8 cellular contexts compared by ENCODE assay signal in the genomic region with DNA sequence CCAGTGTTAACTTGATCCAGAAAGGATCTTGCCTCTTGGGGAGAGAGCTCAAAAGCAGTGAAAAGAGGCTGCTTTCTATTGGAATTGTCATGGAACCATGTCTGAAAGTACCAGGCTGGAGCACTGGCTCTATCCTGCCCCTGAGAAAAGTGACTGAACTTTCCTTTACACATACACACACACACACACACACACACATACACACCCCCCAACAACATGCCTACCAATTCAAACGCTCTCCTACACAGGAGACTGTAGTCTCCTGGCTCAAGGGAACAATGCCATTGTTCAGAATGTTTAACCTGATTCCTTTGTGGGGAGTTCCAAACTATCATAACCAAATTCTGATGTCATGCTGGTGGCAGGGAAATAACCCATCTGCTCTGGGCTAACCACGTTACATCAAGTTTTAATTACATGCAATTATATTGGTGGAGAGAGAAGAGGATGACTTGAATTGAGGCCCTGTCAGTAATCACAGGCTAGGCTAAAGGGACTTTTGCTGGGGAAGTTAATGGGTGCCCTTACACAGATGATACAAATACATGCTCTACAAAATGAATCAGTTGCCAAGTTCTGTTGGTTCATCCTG. TPM values are rescaled to one million over a fixed set of nuclear protein-coding genes. Genes with fewer than 3 reads are reported as not detected.
A peak's percentile ranks its signal among the peaks of the same experiment; 100 is the strongest.
DNase-seq lines count a peak whose midpoint lies in the region; ATAC-seq lines count a peak whose summit lies in the region.

No MANE protein-coding gene starts in this region.

- peaks cover 46% of the 10 kb centered on the region for H3K4me1 Mint-ChIP-seq in activated T-cell treated with anti-CD3 and anti-CD28 coated beads, Interleukin-2, amount 50 U/mL, for 72 hours (ENCODE audit: low read depth)
- H3K4me1 Mint-ChIP-seq in T-helper 1 cell treated with Interleukin-12 subunit alpha and Interleukin-12 subunit beta and Interleukin-4 antibody, amounts not matched to agents 30 μg/mL and 1 μg/mL, for 36 hours (ENCODE audit: low read depth): peaks cover 29% of the 10 kb centered on the region
- H3K4me1 Mint-ChIP-seq in stimulated activated effector memory CD8-positive, alpha-beta T cell treated with anti-CD3 and anti-CD28 coated beads, Interleukin-12 subunit alpha, Interleukin-12 subunit beta, amount 100 ng/mL, for 72 hours: peaks cover 42% of the 10 kb centered on the region

- peak; percentile 55 to 62 for DNase-seq in activated T-cell treated with anti-CD3 and anti-CD28 coated beads, Interleukin-2, amount 50 U/mL, for 72 hours
- DNase-seq in activated T-cell treated with anti-CD3 and anti-CD28 coated beads for 4 hours: no peak
- peak in 1 of 2 donors; percentile 71 for DNase-seq in stimulated activated effector memory CD8-positive, alpha-beta T cell treated with anti-CD3 and anti-CD28 coated beads, Interleukin-12 subunit alpha, Interleukin-12 subunit beta, amount 100 ng/mL, for 72 hours (ENCODE audit: low spot score in 2 of 2)
- no peak for DNase-seq in NCI-H82 (lab: John Stamatoyannopoulos, UW)
- DNase-seq in SHP77 (lab: John Stamatoyannopoulos, UW): no peak
- no peak for DNase-seq in UCSD-AML1 (lab: John Stamatoyannopoulos, UW; ENCODE audit: unreplicated experiment)

- peaks cover 1 to 5% of the 10 kb centered on the region in 2 donors for H3K9me3 Mint-ChIP-seq in activated T-cell treated with anti-CD3 and anti-CD28 coated beads, Interleukin-2, amount 50 U/mL, for 72 hours
- peaks cover 13% of the 10 kb centered on the region for H3K9me3 Mint-ChIP-seq in T-helper 1 cell treated with Interleukin-12 subunit alpha and Interleukin-12 subunit beta and Interleukin-4 antibody, amounts not matched to agents 30 μg/mL and 1 μg/mL, for 36 hours
- H3K9me3 Mint-ChIP-seq in stimulated activated effector memory CD8-positive, alpha-beta T cell treated with anti-CD3 and anti-CD28 coated beads, Interleukin-12 subunit alpha, Interleukin-12 subunit beta, amount 100 ng/mL, for 72 hours: no peaks in the 10 kb centered on the region

- peak overlapping the region; percentile 65 for H3K4me3 Mint-ChIP-seq in activated T-cell treated with anti-CD3 and anti-CD28 coated beads, Interleukin-2, amount 50 U/mL, for 72 hours
- peak overlapping the region; percentile 49 for H3K4me3 Mint-ChIP-seq in T-helper 1 cell treated with Interleukin-12 subunit alpha and Interleukin-12 subunit beta and Interleukin-4 antibody, amounts not matched to agents 30 μg/mL and 1 μg/mL, for 36 hours
- H3K4me3 Mint-ChIP-seq in stimulated activated effector memory CD8-positive, alpha-beta T cell treated with anti-CD3 and anti-CD28 coated beads, Interleukin-12 subunit alpha, Interleukin-12 subunit beta, amount 100 ng/mL, for 72 hours: peak overlapping the region; percentile 52

- H3K27ac Mint-ChIP-seq in activated T-cell treated with anti-CD3 and anti-CD28 coated beads, Interleukin-2, amount 50 U/mL, for 72 hours: peak overlapping the region; percentile 79
- H3K27ac Mint-ChIP-seq in T-helper 1 cell treated with Interleukin-12 subunit alpha and Interleukin-12 subunit beta and Interleukin-4 antibody, amounts not matched to agents 30 μg/mL and 1 μg/mL, for 36 hours: peak overlapping the region; percentile 91
- peak overlapping the region; percentile 93 for H3K27ac Mint-ChIP-seq in stimulated activated effector memory CD8-positive, alpha-beta T cell treated with anti-CD3 and anti-CD28 coated beads, Interleukin-12 subunit alpha, Interleukin-12 subunit beta, amount 100 ng/mL, for 72 hours

- H3K36me3 Mint-ChIP-seq in activated T-cell treated with anti-CD3 and anti-CD28 coated beads, Interleukin-2, amount 50 U/mL, for 72 hours (ENCODE audit: insufficient read depth in 2 of 2): peaks cover 2% of the 10 kb centered on the region in 2 donors
- peaks cover 7% of the 10 kb centered on the region for H3K36me3 Mint-ChIP-seq in T-helper 1 cell treated with Interleukin-12 subunit alpha and Interleukin-12 subunit beta and Interleukin-4 antibody, amounts not matched to agents 30 μg/mL and 1 μg/mL, for 36 hours (ENCODE audit: low read depth)
- no peaks in the 10 kb centered on the region for H3K36me3 Mint-ChIP-seq in stimulated activated effector memory CD8-positive, alpha-beta T cell treated with anti-CD3 and anti-CD28 coated beads, Interleukin-12 subunit alpha, Interleukin-12 subunit beta, amount 100 ng/mL, for 72 hours

- ATAC-seq in activated T-cell treated with anti-CD3 and anti-CD28 coated beads, Interleukin-2, amount 50 U/mL, for 72 hours (replicated peaks in 1 of 2): peak; percentile 92 to 94
- peak; percentile 59 for ATAC-seq in HG02798 (IDR thresholded peaks at IDR 0.05; ENCODE audit: poor library complexity, unreplicated experiment)
- ATAC-seq in stimulated activated effector memory CD8-positive, alpha-beta T cell treated with anti-CD3 and anti-CD28 coated beads, Interleukin-12 subunit alpha, Interleukin-12 subunit beta, amount 100 ng/mL, for 72 hours: peak; percentile 95

- H3K27me3 Mint-ChIP-seq in activated T-cell treated with anti-CD3 and anti-CD28 coated beads, Interleukin-2, amount 50 U/mL, for 72 hours (ENCODE audit: low read depth): no peaks in the 10 kb centered on the region
- no peaks in the 10 kb centered on the region for H3K27me3 Mint-ChIP-seq in T-helper 1 cell treated with Interleukin-12 subunit alpha and Interleukin-12 subunit beta and Interleukin-4 antibody, amounts not matched to agents 30 μg/mL and 1 μg/mL, for 36 hours (ENCODE audit: low read depth)

RNA-seq across cellular contexts. Expression of a gene that starts 52.3 kb away (rescaled TPM):
- total RNA-seq in activated T-cell treated with anti-CD3 and anti-CD28 coated beads, Interleukin-2, amount 50 U/mL, for 72 hours: 10 to 100 TPM; 14.3 TPM

Comparison
In these comparisons a context has a peak if more than half of its experiments do, and no peak if none do; other contexts are left out.
1. DNase-seq: peak in activated T-cell treated with anti-CD3 and anti-CD28 coated beads, Interleukin-2, amount 50 U/mL, for 72 hours (2 of 2); none in activated T-cell treated with anti-CD3 and anti-CD28 coated beads for 4 hours (single experiment), NCI-H82 (single experiment), SHP77 (0 of 2) and UCSD-AML1 (single experiment).
2. Peak in every context shown above with its lines, with median percentiles within 50 percentile points of each other: ATAC-seq, H3K27ac Mint-ChIP-seq and H3K4me3 Mint-ChIP-seq.